Comparison of ENCODE assay signal across 8 cellular contexts in genomic region chr9:98056403-98057094, GRCh38. TPM values are rescaled to one million over a fixed set of nuclear protein-coding genes. Genes with fewer than 3 reads are reported as not detected.
DNase-seq lines count a peak whose midpoint lies in the region; ATAC-seq and TF ChIP-seq lines count a peak whose summit lies in the region.

Gene NANS, plus strand, starts transcription at chr9:98056732. Its CDS starts 77 bp downstream, at chr9:98056809.

- H3K27ac ChIP-seq in ovary = peak within 1 kb of the TSS; percentile 40 to 79
- peak within 1 kb of the TSS; percentile 92 for H3K27ac ChIP-seq in thymus (ENCODE audit: low read depth)

- peaks cover 1% of the 10 kb centered on the region for H3K4me1 ChIP-seq in ovary (ENCODE audit: insufficient read depth)
- H3K4me1 ChIP-seq in thymus (ENCODE audit: control insufficient read depth, insufficient read depth, low read length) = peaks cover 9% of the 10 kb centered on the region

- no peaks in the 10 kb centered on the region for H3K36me3 ChIP-seq in ovary
- H3K36me3 ChIP-seq in thymus (ENCODE audit: control insufficient read depth, insufficient read depth) = peaks cover 4% of the 10 kb centered on the region

- peak; percentile 92 for TF ChIP-seq POLR2A in ovary (IDR thresholded peaks at IDR 0.05)

- WGBS in ovary, 3 donors = 1% methylated on average over 40 to 72 of the region's 72 CpGs
- whole genome bisulfite sequencing in thymus = under 1% methylated on average over 72 of the region's 72 CpGs

- TF ChIP-seq CTCF in GM12875 (IDR thresholded peaks at IDR 0.05; ENCODE audit: borderline replicate concordance, insufficient read depth, low read depth, low read length) (no peak), ovary (IDR thresholded peaks at IDR 0.05) (no peak)

- DNase-seq in NCI-H128 (lab: John Stamatoyannopoulos, UW; ENCODE audit: unreplicated experiment) (peak; percentile 63), SW 1271 (lab: John Stamatoyannopoulos, UW) (peak; percentile 92 to 95), Right ventricle myocardium inferior (ENCODE audit: missing footprints) (peak; percentile 96), ovary (peak; percentile 90 to 94 (median 93))
- peak; percentile 80 for DNase-seq in activated naive CD8-positive, alpha-beta T cell treated with anti-CD3 and anti-CD28 coated beads, Interleukin-2, amount 50 U/mL, for 16 hours (ENCODE audit: low read depth, low spot score)

- H3K27me3 ChIP-seq in ovary = no peaks in the 10 kb centered on the region
- H3K27me3 ChIP-seq in thymus (ENCODE audit: control insufficient read depth, insufficient read depth) = no peaks in the 10 kb centered on the region

- H3K4me3 ChIP-seq in GM12875 (ENCODE audit: low read depth, low read length) (peak within 1 kb of the TSS; percentile 72), ovary (peak within 1 kb of the TSS; percentile 95), thymus (ENCODE audit: low read length) (peak within 1 kb of the TSS; percentile 90)

- no peak for TF ChIP-seq EP300 in ovary (IDR thresholded peaks at IDR 0.05)

- intact Hi-C loops in Right ventricle myocardium inferior (cut with DNase I) (loop anchor here (1.0 to 5.0 kb wide), 4 partner anchors 20 to 134 kb away; partner anchors contain the start of gene TRMO), ovary (cut with DNase I) (loop anchor here in 1 of 4 donors (10.0 kb wide), 1 partner anchor 352 kb away; no protein-coding TSS in a partner anchor)

- no peaks in the 10 kb centered on the region for H3K9me3 ChIP-seq in ovary
- H3K9me3 ChIP-seq in thymus (ENCODE audit: control insufficient read depth) = no peaks in the 10 kb centered on the region

- ATAC-seq in HG02759 (IDR thresholded peaks at IDR 0.05; ENCODE audit: unreplicated experiment) = peak; percentile 98
- ATAC-seq in Right ventricle myocardium inferior = peak; percentile 99

RNA-seq across cellular contexts. Expression of gene NANS, which starts in this region (rescaled TPM):
- total RNA-seq in Right ventricle myocardium inferior (37.2 TPM), ovary (10 to 100 TPM; 24.1 to 43.8 (median 33.8) TPM)
- polyA plus RNA-seq in ovary (10 to 100 TPM; 28.3 to 41.5 TPM), thymus (38.0 TPM)

Comparison
In these comparisons a context has a peak if more than half of its experiments do, and no peak if none do; other contexts are left out.
1. Peak in every context shown above with its lines: DNase-seq, ATAC-seq, H3K4me3 ChIP-seq and H3K27ac ChIP-seq.